1 cellular context compared by ENCODE assay signal in the genomic region with DNA sequence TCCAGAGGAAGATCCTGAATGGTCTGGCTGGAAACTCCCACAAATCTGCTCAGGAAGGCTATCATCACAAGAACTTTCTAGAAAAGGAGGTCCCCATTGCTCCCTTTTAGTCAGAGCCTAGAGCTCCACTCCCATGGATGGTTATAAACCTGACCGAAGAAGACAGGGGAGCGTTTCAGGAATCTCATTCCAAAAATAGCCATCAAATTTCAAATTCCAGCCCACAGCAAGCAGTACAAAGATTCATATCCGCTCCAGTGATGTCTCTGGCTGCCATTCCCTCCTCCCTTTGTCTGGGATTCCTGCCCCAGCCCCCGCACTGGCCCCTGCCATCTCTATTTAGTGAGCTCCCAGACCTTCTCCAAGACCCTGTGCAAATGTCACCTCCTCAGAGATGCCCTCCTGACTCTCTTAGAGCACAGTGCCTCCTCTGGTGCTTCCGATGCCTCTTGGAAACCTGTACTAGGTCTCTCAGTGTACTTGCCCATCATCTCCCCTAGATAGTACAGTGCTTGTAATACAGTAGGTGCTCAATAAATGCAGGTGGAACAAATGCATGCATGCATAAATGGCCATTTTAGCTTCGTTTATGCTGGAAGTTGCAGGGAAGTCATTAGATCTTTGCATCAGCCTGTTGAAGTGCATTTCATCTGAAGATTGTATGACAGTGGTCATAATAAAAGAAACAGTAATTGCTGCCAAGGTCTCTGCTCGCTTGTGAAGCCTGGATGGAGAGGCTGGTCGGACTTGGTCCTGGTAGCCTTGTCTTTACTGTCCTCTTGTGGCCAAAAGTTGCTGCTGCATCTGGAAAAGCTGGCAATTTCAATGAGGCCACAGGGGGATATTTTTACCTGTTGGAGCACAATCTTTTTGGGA.
TF ChIP-seq lines count a peak whose summit lies in the region.

No MANE protein-coding gene starts in this region.

TF ChIP-seq in WTC11, 78 proteins besides CTCF, POLR2A, EP300 and RAD21 (continued from another document):
- TF ChIP-seq, protein P1, sequence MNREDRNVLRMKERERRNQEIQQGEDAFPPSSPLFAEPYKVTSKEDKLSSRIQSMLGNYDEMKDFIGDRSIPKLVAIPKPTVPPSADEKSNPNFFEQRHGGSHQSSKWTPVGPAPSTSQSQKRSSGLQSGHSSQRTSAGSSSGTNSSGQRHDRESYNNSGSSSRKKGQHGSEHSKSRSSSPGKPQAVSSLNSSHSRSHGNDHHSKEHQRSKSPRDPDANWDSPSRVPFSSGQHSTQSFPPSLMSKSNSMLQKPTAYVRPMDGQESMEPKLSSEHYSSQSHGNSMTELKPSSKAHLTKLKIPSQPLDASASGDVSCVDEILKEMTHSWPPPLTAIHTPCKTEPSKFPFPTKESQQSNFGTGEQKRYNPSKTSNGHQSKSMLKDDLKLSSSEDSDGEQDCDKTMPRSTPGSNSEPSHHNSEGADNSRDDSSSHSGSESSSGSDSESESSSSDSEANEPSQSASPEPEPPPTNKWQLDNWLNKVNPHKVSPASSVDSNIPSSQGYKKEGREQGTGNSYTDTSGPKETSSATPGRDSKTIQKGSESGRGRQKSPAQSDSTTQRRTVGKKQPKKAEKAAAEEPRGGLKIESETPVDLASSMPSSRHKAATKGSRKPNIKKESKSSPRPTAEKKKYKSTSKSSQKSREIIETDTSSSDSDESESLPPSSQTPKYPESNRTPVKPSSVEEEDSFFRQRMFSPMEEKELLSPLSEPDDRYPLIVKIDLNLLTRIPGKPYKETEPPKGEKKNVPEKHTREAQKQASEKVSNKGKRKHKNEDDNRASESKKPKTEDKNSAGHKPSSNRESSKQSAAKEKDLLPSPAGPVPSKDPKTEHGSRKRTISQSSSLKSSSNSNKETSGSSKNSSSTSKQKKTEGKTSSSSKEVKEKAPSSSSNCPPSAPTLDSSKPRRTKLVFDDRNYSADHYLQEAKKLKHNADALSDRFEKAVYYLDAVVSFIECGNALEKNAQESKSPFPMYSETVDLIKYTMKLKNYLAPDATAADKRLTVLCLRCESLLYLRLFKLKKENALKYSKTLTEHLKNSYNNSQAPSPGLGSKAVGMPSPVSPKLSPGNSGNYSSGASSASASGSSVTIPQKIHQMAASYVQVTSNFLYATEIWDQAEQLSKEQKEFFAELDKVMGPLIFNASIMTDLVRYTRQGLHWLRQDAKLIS (CRISPR knock-in tag; IDR thresholded peaks at IDR 0.05; ENCODE audit: borderline replicate concordance), result no peak
- no peak for TF ChIP-seq ZNF138 (CRISPR knock-in tag; conservative IDR thresholded peaks at IDR 0.05)
- TF ChIP-seq ESRRA (CRISPR knock-in tag; IDR thresholded peaks at IDR 0.05; ENCODE audit: borderline replicate concordance), result no peak
- no peak for TF ChIP-seq GTF2I (CRISPR knock-in tag; conservative IDR thresholded peaks at IDR 0.05)
- TF ChIP-seq, protein P2, sequence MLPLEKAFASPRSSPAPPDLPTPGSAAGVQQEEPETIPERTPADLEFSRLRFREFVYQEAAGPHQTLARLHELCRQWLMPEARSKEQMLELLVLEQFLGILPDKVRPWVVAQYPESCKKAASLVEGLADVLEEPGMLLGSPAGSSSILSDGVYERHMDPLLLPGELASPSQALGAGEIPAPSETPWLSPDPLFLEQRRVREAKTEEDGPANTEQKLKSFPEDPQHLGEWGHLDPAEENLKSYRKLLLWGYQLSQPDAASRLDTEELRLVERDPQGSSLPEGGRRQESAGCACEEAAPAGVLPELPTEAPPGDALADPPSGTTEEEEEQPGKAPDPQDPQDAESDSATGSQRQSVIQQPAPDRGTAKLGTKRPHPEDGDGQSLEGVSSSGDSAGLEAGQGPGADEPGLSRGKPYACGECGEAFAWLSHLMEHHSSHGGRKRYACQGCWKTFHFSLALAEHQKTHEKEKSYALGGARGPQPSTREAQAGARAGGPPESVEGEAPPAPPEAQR (CRISPR knock-in tag; IDR thresholded peaks at IDR 0.05), result no peak
- no peak for TF ChIP-seq CBFB (CRISPR knock-in tag; IDR thresholded peaks at IDR 0.05; ENCODE audit: low read depth)
- TF ChIP-seq, protein P3, sequence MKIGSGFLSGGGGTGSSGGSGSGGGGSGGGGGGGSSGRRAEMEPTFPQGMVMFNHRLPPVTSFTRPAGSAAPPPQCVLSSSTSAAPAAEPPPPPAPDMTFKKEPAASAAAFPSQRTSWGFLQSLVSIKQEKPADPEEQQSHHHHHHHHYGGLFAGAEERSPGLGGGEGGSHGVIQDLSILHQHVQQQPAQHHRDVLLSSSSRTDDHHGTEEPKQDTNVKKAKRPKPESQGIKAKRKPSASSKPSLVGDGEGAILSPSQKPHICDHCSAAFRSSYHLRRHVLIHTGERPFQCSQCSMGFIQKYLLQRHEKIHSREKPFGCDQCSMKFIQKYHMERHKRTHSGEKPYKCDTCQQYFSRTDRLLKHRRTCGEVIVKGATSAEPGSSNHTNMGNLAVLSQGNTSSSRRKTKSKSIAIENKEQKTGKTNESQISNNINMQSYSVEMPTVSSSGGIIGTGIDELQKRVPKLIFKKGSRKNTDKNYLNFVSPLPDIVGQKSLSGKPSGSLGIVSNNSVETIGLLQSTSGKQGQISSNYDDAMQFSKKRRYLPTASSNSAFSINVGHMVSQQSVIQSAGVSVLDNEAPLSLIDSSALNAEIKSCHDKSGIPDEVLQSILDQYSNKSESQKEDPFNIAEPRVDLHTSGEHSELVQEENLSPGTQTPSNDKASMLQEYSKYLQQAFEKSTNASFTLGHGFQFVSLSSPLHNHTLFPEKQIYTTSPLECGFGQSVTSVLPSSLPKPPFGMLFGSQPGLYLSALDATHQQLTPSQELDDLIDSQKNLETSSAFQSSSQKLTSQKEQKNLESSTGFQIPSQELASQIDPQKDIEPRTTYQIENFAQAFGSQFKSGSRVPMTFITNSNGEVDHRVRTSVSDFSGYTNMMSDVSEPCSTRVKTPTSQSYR (CRISPR knock-in tag; IDR thresholded peaks at IDR 0.05), result no peak
- TF ChIP-seq ZNF263 (CRISPR knock-in tag; IDR thresholded peaks at IDR 0.05; ENCODE audit: low read depth), result no peak
- TF ChIP-seq, protein P4, sequence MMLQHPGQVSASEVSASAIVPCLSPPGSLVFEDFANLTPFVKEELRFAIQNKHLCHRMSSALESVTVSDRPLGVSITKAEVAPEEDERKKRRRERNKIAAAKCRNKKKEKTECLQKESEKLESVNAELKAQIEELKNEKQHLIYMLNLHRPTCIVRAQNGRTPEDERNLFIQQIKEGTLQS (CRISPR knock-in tag; conservative IDR thresholded peaks at IDR 0.05), result no peak
- no peak for TF ChIP-seq NFYB (CRISPR knock-in tag; conservative IDR thresholded peaks at IDR 0.05; ENCODE audit: low read depth)
- no peak for TF ChIP-seq SMAD3 (CRISPR knock-in tag; IDR thresholded peaks at IDR 0.05; ENCODE audit: borderline replicate concordance)
- no peak for TF ChIP-seq ZNF121 (CRISPR knock-in tag; IDR thresholded peaks at IDR 0.05)
